ENCODE assay signal across 22 cellular contexts in the genomic region with DNA sequence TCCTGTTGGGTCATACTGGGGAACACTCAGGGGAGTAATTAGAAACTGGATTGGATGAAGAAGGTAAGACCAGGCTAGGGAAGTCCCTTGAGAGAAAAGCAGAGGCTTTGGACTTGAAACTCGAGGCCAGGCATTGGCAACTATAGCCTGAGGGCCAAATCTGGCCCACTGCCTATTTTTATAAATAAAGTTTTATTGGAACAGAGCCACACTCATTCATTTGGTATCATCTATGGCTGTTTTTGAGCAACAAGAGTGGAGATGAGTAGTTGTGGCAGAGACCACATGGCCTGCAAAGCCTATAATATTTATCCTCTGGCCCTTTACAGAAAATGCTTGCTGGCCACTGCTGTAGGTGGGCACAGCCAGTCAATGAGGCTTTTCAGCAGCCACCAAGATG.
"Had no signal": no experiment of that assay in that cellular context is flagged by ENCODE, and none has a peak within 500 bp of the region (broad histone marks: within the 10 kb centered on the region; RNA-seq: fewer than 3 reads in every experiment).

No MANE protein-coding gene starts in this region.

- DNase-seq: activated CD4-positive, alpha-beta memory T cell treated with anti-CD3 and anti-CD28 coated beads, Interleukin-2, amount 10 ng/mL, durations not matched to agents 7 days and 5 days; activated CD4-positive, alpha-beta T cell treated with anti-CD3 and anti-CD28 coated beads for 36 hours; activated CD4-positive, alpha-beta T cell treated with anti-CD3 and anti-CD28 coated beads, Interleukin-2, amount 50 U/mL, for 1 hour; activated naive CD4-positive, alpha-beta T cell treated with anti-CD3 and anti-CD28 coated beads, Interleukin-2, amount 50 U/mL, for 16 hours; activated naive CD8-positive, alpha-beta T cell treated with anti-CD3 and anti-CD28 coated beads, Interleukin-2, amount 10 ng/mL, durations not matched to agents 7 days and 5 days; adrenal gland; caudate nucleus; NCI-H1048; NCI-H146; NCI-H1930; NCI-H2171; NCI-H2227 treated with DMSO at 0.1 percent for 48 hours; NCI-H526; NCI-H82; NK-92 treated with Interleukin-12 subunit alpha and Interleukin-12 subunit beta, amount 100 ng/mL, for 24 hours; RPMI8226; SJCRH30; T-helper 1 cell had no signal

- H3K4me1 ChIP-seq: breast epithelium, SJCRH30 had no signal

- ATAC-seq: activated CD4-positive, alpha-beta T cell treated with anti-CD3 and anti-CD28 coated beads for 36 hours; Right ventricle myocardium inferior had no signal

- H3K27me3 ChIP-seq: adrenal gland, breast epithelium, SJCRH30 had no signal

- H3K9me3 ChIP-seq: adrenal gland, breast epithelium, SJCRH30, SK-N-SH had no signal

- H3K4me2 ChIP-seq: SK-N-SH had no signal

- H3K36me3 Mint-ChIP-seq: activated naive CD8-positive, alpha-beta T cell treated with anti-CD3 and anti-CD28 coated beads, Interleukin-2, amount 10 ng/mL, durations not matched to agents 7 days and 5 days had no signal

- H3K27ac Mint-ChIP-seq: activated CD4-positive, alpha-beta memory T cell treated with anti-CD3 and anti-CD28 coated beads, Interleukin-2, amount 10 ng/mL, durations not matched to agents 7 days and 5 days; activated CD4-positive, alpha-beta T cell treated with anti-CD3 and anti-CD28 coated beads for 36 hours; activated naive CD8-positive, alpha-beta T cell treated with anti-CD3 and anti-CD28 coated beads, Interleukin-2, amount 10 ng/mL, durations not matched to agents 7 days and 5 days had no signal

- H3K9me3 Mint-ChIP-seq: activated CD4-positive, alpha-beta memory T cell treated with anti-CD3 and anti-CD28 coated beads, Interleukin-2, amount 10 ng/mL, durations not matched to agents 7 days and 5 days; activated naive CD8-positive, alpha-beta T cell treated with anti-CD3 and anti-CD28 coated beads, Interleukin-2, amount 10 ng/mL, durations not matched to agents 7 days and 5 days had no signal

- H3K36me3 ChIP-seq: adrenal gland, breast epithelium, SJCRH30 had no signal

- H3K4me3 ChIP-seq: adrenal gland, breast epithelium, SJCRH30 had no signal

- H3K27ac ChIP-seq: SJCRH30, VCaP had no signal

- H3K9ac ChIP-seq: SK-N-SH had no signal

- H3K4me3 Mint-ChIP-seq: activated CD4-positive, alpha-beta memory T cell treated with anti-CD3 and anti-CD28 coated beads, Interleukin-2, amount 10 ng/mL, durations not matched to agents 7 days and 5 days; activated CD4-positive, alpha-beta T cell treated with anti-CD3 and anti-CD28 coated beads for 36 hours; activated naive CD8-positive, alpha-beta T cell treated with anti-CD3 and anti-CD28 coated beads, Interleukin-2, amount 10 ng/mL, durations not matched to agents 7 days and 5 days had no signal
